In the genomic region with DNA sequence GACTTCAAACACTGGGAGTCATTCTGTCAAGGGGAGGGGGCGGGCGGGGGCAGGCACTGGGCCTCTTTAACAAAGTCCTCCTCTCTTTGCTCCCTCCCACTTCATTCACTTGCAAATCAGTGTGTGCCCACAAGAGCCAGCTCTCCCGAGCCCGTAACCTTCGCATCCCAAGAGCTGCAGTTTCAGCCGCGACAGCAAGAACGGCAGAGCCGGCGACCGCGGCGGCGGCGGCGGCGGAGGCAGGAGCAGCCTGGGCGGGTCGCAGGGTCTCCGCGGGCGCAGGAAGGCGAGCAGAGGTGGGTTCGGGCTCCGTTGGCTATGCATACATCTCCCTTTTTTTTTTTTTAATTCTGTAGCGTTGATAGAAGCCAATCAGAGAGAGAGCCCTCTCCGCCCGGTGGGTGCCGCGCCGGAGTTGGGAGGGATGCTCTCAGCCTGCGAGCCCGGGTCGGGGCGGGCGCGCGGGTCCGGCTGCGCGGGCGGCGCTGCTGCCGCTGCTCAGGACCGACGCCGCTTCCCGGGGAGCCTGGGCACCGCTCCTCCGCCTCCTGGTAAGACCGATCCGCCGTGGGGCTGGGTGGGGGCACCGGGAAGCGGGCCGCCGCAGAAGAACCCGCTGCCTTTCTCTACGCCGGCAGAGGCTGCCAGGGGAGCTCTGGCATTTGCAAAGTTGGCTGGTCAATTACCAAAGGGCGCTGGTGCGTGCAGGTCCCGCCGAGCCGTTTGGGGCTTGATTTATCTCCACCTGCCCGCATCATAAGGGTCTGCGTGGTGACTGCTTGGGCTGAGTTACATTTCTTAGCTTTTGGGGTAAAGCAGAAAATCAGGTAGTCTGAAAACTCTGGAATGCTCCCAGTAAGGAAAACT, we compare ENCODE assay signal across 1 cellular context.
A peak's percentile ranks its signal among the peaks of the same experiment; 100 is the strongest.
TF ChIP-seq lines count a peak whose summit lies in the region.

A gene (plus strand): TSS at position 96 of the 867 bp plus-strand sequence. CDS start 73,788 bp downstream, outside the sequence.

TF ChIP-seq in H1, 55 proteins besides CTCF, POLR2A, EP300 and RAD21:
- TF ChIP-seq TAF7 (optimal IDR thresholded peaks at IDR 0.05; ENCODE audit: borderline replicate concordance, low read depth, low read length) (peak; percentile 37), TBP (IDR thresholded peaks at IDR 0.05; ENCODE audit: low read depth, low read length) (peak; percentile 65), BRCA1 (IDR thresholded peaks at IDR 0.05; ENCODE audit: low read depth, low read length) (no peak), KDM4A (IDR thresholded peaks at IDR 0.05; ENCODE audit: low read depth, low read length, severe bottlenecking) (peak; percentile 21), CTBP2 (IDR thresholded peaks at IDR 0.05; ENCODE audit: borderline replicate concordance, insufficient read depth, insufficient read length, low read length) (peak; percentile 45), FOSL1 (IDR thresholded peaks at IDR 0.05; ENCODE audit: insufficient read depth, low read depth, low read length) (no peak), SUZ12 (IDR thresholded peaks at IDR 0.05; ENCODE audit: low read length) (no peak; the same call in 1 of the 2 replicates), EZH2 (IDR thresholded peaks at IDR 0.05; ENCODE audit: low read depth, low read length, severe bottlenecking) (peak; percentile 67), TAF1 (IDR thresholded peaks at IDR 0.05; ENCODE audit: low read depth, low read length) (peak; percentile 83), ASH2L (IDR thresholded peaks at IDR 0.05; ENCODE audit: low read length) (peak; percentile 79), BCL11A (IDR thresholded peaks at IDR 0.05; ENCODE audit: low read depth in 2 of 2, low read length in 2 of 2) (no peak), POLR2AphosphoS5 (IDR thresholded peaks at IDR 0.05; ENCODE audit: low read depth, low read length) (0 out of 2 replicates have a peak, but pooled peaks have one; percentile 21)
- TF ChIP-seq, protein P1, sequence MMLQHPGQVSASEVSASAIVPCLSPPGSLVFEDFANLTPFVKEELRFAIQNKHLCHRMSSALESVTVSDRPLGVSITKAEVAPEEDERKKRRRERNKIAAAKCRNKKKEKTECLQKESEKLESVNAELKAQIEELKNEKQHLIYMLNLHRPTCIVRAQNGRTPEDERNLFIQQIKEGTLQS (IDR thresholded peaks at IDR 0.05; ENCODE audit: insufficient read depth, low read depth, low read length) = no peak
- TF ChIP-seq, protein P2, sequence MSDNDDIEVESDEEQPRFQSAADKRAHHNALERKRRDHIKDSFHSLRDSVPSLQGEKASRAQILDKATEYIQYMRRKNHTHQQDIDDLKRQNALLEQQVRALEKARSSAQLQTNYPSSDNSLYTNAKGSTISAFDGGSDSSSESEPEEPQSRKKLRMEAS (IDR thresholded peaks at IDR 0.05) = no peak
TF ChIP-seq in H1: peak in this region for 8.
